16 cellular contexts compared by ENCODE assay signal in genomic region chr2:145543155-145543554, GRCh38.
A peak's percentile ranks its signal among the peaks of the same experiment; 100 is the strongest.
DNase-seq lines count a peak whose midpoint lies in the region; ATAC-seq and TF ChIP-seq lines count a peak whose summit lies in the region.
"Had no signal": no experiment of that assay in that cellular context is flagged by ENCODE, and none has a peak within 500 bp of the region (broad histone marks: within the 10 kb centered on the region; RNA-seq: fewer than 3 reads in every experiment).

No MANE protein-coding gene starts in this region.

- DNase-seq in HS-5 (ENCODE audit: low read depth): peak; percentile 24
- DNase-seq in PC-3: peak; percentile 56
- DNase-seq in osteoblast (ENCODE audit: insufficient read length, low spot score, missing footprints): no peak
- DNase-seq in activated T-cell treated with anti-CD3 and anti-CD28 coated beads, Interleukin-2, amount 50 U/mL, for 4 hours: no peak
- no peak for DNase-seq in RWPE1 (ENCODE audit: low spot score)
- DNase-seq in posterior cingulate gyrus: no peak
- DNase-seq: AML-193; Caco-2; CD4-positive, alpha-beta T cell; DMS79; GM23248; HCEC 1CT; KBM-7 had no signal

- no peaks in the 10 kb centered on the region for H3K9me2 ChIP-seq in PC-3 (replicated peaks; ENCODE audit: low read length)

- H3K79me2 ChIP-seq in PC-3 (ENCODE audit: low read length): no peaks in the 10 kb centered on the region
- no peaks in the 10 kb centered on the region for H3K79me2 ChIP-seq in osteoblast (ENCODE audit: insufficient read depth, low read length)

- H3K27ac ChIP-seq in PC-3 (ENCODE audit: low read length) (peak overlapping the region; percentile 7; the same call in 1 of the 2 replicates), osteoblast (ENCODE audit: low read depth, low read length) (no peak overlapping the region), RWPE1 (no peak overlapping the region)
- H3K27ac ChIP-seq: C4-2B, GM23248, HL-60 had no signal

- H3K4me2 ChIP-seq in PC-3 (ENCODE audit: low read length): no peak overlapping the region
- H3K4me2 ChIP-seq in osteoblast (ENCODE audit: insufficient read depth, low read length): no peak overlapping the region

- peak; percentile 51 for ATAC-seq in PC-3
- ATAC-seq in activated T-cell treated with anti-CD3 and anti-CD28 coated beads, Interleukin-2, amount 50 U/mL, for 4 hours: no peak

- no peaks in the 10 kb centered on the region for H3F3A ChIP-seq in PC-3 (ENCODE audit: low read length, unreplicated experiment)

- H3K4me1 Mint-ChIP-seq in activated T-cell treated with anti-CD3 and anti-CD28 coated beads, Interleukin-2, amount 50 U/mL, for 4 hours (ENCODE audit: low read depth): no peaks in the 10 kb centered on the region
- H3K4me1 Mint-ChIP-seq: IgD-negative memory B cell had no signal

- POLR2A ChIA-PET in PC-3 (lab: Charles Lee; ENCODE audit: unreplicated experiment): no interaction called here
- POLR2A ChIA-PET in RWPE1 (lab: Yijun Ruan, JAX; ENCODE audit: low non-redundant PET): no interaction called here

- peaks cover 8% of the 10 kb centered on the region for H3K9me3 Mint-ChIP-seq in activated T-cell treated with anti-CD3 and anti-CD28 coated beads, Interleukin-2, amount 50 U/mL, for 4 hours
- H3K9me3 Mint-ChIP-seq: CD4-positive, alpha-beta T cell had no signal

- CTCF ChIA-PET in PC-3 (lab: Charles Lee): no interaction called here
- CTCF ChIA-PET in RWPE1 (lab: Yijun Ruan, JAX): interaction anchor here (0.5 kb wide), 1 partner anchor 875 kb away, joined by 3 read pairs; no protein-coding TSS in a partner anchor

- no peak overlapping the region for H3K4me3 Mint-ChIP-seq in activated T-cell treated with anti-CD3 and anti-CD28 coated beads, Interleukin-2, amount 50 U/mL, for 4 hours
- H3K4me3 Mint-ChIP-seq: CD4-positive, alpha-beta T cell; IgD-negative memory B cell had no signal

- TF ChIP-seq CTCF in PC-3 (conservative IDR thresholded peaks at IDR 0.05; ENCODE audit: low read depth, low read length): no peak
- no peak for TF ChIP-seq CTCF in osteoblast (IDR thresholded peaks at IDR 0.05; ENCODE audit: extremely low read depth, low read depth, low read length)
- TF ChIP-seq CTCF in RWPE1 (conservative IDR thresholded peaks at IDR 0.05; ENCODE audit: low read depth): no peak

- H3K27me3 ChIP-seq in PC-3 (ENCODE audit: low read length) (no peaks in the 10 kb centered on the region), osteoblast (ENCODE audit: insufficient read depth, low read length) (no peaks in the 10 kb centered on the region)

- no peak overlapping the region for H2AFZ ChIP-seq in PC-3 (ENCODE audit: low read length)
- H2AFZ ChIP-seq in osteoblast (ENCODE audit: low read length): peak overlapping the region; percentile 18
- H2AFZ ChIP-seq: GM23248 had no signal

- H3K4me3 ChIP-seq in PC-3 (ENCODE audit: low read length): no peak overlapping the region
- no peak overlapping the region for H3K4me3 ChIP-seq in osteoblast (ENCODE audit: insufficient read depth, low read length)
- H3K4me3 ChIP-seq: GM23248 had no signal

- H3K4me1 ChIP-seq in PC-3 (ENCODE audit: insufficient read depth, low read length) (peaks cover 5% of the 10 kb centered on the region; the same call in 1 of the 2 replicates), osteoblast (ENCODE audit: insufficient read depth, low read length) (no peaks in the 10 kb centered on the region)
- H3K4me1 ChIP-seq: Caco-2 had no signal

- H3K9ac ChIP-seq in PC-3 (ENCODE audit: low read length): no peak overlapping the region
- H3K9ac ChIP-seq: GM23248 had no signal

- H3K9me3 ChIP-seq in PC-3 (ENCODE audit: low read length) (no peaks in the 10 kb centered on the region), osteoblast (ENCODE audit: low read depth, low read length) (no peaks in the 10 kb centered on the region)
- H3K9me3 ChIP-seq: Caco-2 had no signal

- H3K36me3 ChIP-seq in PC-3 (ENCODE audit: low read depth, low read length) (no peaks in the 10 kb centered on the region), osteoblast (ENCODE audit: insufficient read depth, low read length) (no peaks in the 10 kb centered on the region)

- H3K27me3 Mint-ChIP-seq in activated T-cell treated with anti-CD3 and anti-CD28 coated beads, Interleukin-2, amount 50 U/mL, for 4 hours (ENCODE audit: low read depth): no peaks in the 10 kb centered on the region
- H3K27me3 Mint-ChIP-seq: CD4-positive, alpha-beta T cell; IgD-negative memory B cell had no signal

- H4K20me1 ChIP-seq in PC-3 (ENCODE audit: low read length) (no peaks in the 10 kb centered on the region), osteoblast (ENCODE audit: insufficient read depth, low read length) (no peaks in the 10 kb centered on the region)

- intact Hi-C loops in PC-3 (cut with micrococcal nuclease) (no loop called here), posterior cingulate gyrus (cut with DNase I) (no loop called here)

- no peaks in the 10 kb centered on the region for H3K36me3 Mint-ChIP-seq in activated T-cell treated with anti-CD3 and anti-CD28 coated beads, Interleukin-2, amount 50 U/mL, for 4 hours (ENCODE audit: insufficient read depth)

- no TSS peak for BruUV-seq in PC-3 (replicated peaks; lab: Mats Ljungman, UMichigan)

Comparison
In these comparisons a context has a peak if more than half of its experiments do, and no peak if none do; other contexts are left out.
1. DNase-seq: peak in HS-5 (single experiment) and PC-3 (single experiment); none in osteoblast (single experiment), activated T-cell treated with anti-CD3 and anti-CD28 coated beads, Interleukin-2, amount 50 U/mL, for 4 hours (single experiment), RWPE1 (single experiment) and posterior cingulate gyrus (0 of 10).